In genomic region chr14:20799955-20800544, GRCh38 we compare ENCODE assay signal across 1 cellular context.
TF ChIP-seq lines count a peak whose summit lies in the region.

No MANE protein-coding gene starts in this region.

TF ChIP-seq in K562, 482 proteins besides CTCF, POLR2A, EP300 and RAD21 (continued from another document and continues in another):
- TF ChIP-seq THAP12 (CRISPR knock-in tag; IDR thresholded peaks at IDR 0.05) (no peak), RBM17 (IDR thresholded peaks at IDR 0.05; ENCODE audit: borderline replicate concordance, low read depth, low read length) (no peak), ZNF57 (CRISPR knock-in tag; IDR thresholded peaks at IDR 0.05) (no peak), PCBP1 (IDR thresholded peaks at IDR 0.05; ENCODE audit: low read depth, low read length, poor library complexity, severe bottlenecking) (no peak), FOXK2 (conservative IDR thresholded peaks at IDR 0.05 in 1 of 2, IDR thresholded peaks at IDR 0.05 in 1 of 2; ENCODE audit: low read depth in 2 of 2) (no peak), SMARCC2 (IDR thresholded peaks at IDR 0.05; ENCODE audit: low read depth) (no peak), ZNF224 (CRISPR knock-in tag; IDR thresholded peaks at IDR 0.05) (no peak), ZNF217 (CRISPR knock-in tag; IDR thresholded peaks at IDR 0.05) (no peak), RFX5 (IDR thresholded peaks at IDR 0.05; ENCODE audit: low read depth, low read length) (no peak), ZNF830 (CRISPR knock-in tag; IDR thresholded peaks at IDR 0.05) (no peak), E2F6 (IDR thresholded peaks at IDR 0.05; ENCODE audit: borderline replicate concordance in 1 of 2, extremely low read depth in 1 of 2, insufficient read depth in 1 of 2, insufficient read length in 1 of 2, low read depth in 1 of 2, low read length in 1 of 2, poor library complexity in 1 of 2, severe bottlenecking in 1 of 2) (no peak), FOSL1 (tag; conservative IDR thresholded peaks at IDR 0.05) (no peak; the same call in 1 of the 2 replicates), CREB3L1 (IDR thresholded peaks at IDR 0.05; ENCODE audit: borderline replicate concordance, low read depth) (no peak), SMAD2 (IDR thresholded peaks at IDR 0.05; ENCODE audit: low read depth, low read length) (no peak), RFX7 (CRISPR knock-in tag; IDR thresholded peaks at IDR 0.05) (no peak), ZNF766 (CRISPR knock-in tag; conservative IDR thresholded peaks at IDR 0.05) (peak; percentile 80), HES1 (IDR thresholded peaks at IDR 0.05; ENCODE audit: low read depth) (no peak), MGA (IDR thresholded peaks at IDR 0.05) (no peak)
- TF ChIP-seq, protein P1, sequence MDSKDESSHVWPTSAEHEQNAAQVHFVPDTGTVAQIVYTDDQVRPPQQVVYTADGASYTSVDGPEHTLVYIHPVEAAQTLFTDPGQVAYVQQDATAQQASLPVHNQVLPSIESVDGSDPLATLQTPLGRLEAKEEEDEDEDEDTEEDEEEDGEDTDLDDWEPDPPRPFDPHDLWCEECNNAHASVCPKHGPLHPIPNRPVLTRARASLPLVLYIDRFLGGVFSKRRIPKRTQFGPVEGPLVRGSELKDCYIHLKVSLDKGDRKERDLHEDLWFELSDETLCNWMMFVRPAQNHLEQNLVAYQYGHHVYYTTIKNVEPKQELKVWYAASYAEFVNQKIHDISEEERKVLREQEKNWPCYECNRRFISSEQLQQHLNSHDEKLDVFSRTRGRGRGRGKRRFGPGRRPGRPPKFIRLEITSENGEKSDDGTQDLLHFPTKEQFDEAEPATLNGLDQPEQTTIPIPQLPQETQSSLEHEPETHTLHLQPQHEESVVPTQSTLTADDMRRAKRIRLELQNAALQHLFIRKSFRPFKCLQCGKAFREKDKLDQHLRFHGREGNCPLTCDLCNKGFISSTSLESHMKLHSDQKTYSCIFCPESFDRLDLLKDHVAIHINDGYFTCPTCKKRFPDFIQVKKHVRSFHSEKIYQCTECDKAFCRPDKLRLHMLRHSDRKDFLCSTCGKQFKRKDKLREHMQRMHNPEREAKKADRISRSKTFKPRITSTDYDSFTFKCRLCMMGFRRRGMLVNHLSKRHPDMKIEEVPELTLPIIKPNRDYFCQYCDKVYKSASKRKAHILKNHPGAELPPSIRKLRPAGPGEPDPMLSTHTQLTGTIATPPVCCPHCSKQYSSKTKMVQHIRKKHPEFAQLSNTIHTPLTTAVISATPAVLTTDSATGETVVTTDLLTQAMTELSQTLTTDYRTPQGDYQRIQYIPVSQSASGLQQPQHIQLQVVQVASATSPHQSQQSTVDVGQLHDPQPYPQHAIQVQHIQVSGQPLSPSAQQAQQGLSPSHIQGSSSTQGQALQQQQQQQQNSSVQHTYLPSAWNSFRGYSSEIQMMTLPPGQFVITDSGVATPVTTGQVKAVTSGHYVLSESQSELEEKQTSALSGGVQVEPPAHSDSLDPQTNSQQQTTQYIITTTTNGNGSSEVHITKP (IDR thresholded peaks at IDR 0.05; ENCODE audit: partially characterized antibody): no peak
- TF ChIP-seq, protein P2, sequence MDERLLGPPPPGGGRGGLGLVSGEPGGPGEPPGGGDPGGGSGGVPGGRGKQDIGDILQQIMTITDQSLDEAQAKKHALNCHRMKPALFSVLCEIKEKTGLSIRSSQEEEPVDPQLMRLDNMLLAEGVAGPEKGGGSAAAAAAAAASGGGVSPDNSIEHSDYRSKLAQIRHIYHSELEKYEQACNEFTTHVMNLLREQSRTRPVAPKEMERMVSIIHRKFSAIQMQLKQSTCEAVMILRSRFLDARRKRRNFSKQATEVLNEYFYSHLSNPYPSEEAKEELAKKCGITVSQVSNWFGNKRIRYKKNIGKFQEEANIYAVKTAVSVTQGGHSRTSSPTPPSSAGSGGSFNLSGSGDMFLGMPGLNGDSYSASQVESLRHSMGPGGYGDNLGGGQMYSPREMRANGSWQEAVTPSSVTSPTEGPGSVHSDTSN (CRISPR knock-in tag; IDR thresholded peaks at IDR 0.05; ENCODE audit: low read depth): 0 out of 2 replicates have a peak, but pooled peaks have one; percentile 44
- TF ChIP-seq, protein P2 (tag; conservative IDR thresholded peaks at IDR 0.05; ENCODE audit: low read depth): peak; percentile 82
- TF ChIP-seq, protein P3, sequence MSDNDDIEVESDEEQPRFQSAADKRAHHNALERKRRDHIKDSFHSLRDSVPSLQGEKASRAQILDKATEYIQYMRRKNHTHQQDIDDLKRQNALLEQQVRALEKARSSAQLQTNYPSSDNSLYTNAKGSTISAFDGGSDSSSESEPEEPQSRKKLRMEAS (CRISPR knock-in tag; IDR thresholded peaks at IDR 0.05): no peak
- TF ChIP-seq, protein P4, sequence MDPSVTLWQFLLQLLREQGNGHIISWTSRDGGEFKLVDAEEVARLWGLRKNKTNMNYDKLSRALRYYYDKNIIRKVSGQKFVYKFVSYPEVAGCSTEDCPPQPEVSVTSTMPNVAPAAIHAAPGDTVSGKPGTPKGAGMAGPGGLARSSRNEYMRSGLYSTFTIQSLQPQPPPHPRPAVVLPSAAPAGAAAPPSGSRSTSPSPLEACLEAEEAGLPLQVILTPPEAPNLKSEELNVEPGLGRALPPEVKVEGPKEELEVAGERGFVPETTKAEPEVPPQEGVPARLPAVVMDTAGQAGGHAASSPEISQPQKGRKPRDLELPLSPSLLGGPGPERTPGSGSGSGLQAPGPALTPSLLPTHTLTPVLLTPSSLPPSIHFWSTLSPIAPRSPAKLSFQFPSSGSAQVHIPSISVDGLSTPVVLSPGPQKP (CRISPR knock-in tag; IDR thresholded peaks at IDR 0.05): no peak
- TF ChIP-seq, protein P5, sequence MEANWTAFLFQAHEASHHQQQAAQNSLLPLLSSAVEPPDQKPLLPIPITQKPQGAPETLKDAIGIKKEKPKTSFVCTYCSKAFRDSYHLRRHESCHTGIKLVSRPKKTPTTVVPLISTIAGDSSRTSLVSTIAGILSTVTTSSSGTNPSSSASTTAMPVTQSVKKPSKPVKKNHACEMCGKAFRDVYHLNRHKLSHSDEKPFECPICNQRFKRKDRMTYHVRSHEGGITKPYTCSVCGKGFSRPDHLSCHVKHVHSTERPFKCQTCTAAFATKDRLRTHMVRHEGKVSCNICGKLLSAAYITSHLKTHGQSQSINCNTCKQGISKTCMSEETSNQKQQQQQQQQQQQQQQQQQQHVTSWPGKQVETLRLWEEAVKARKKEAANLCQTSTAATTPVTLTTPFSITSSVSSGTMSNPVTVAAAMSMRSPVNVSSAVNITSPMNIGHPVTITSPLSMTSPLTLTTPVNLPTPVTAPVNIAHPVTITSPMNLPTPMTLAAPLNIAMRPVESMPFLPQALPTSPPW (CRISPR knock-in tag; IDR thresholded peaks at IDR 0.05): no peak
